ENCODE assay signal across 1 cellular context in genomic region chr2:52456759-52457377, GRCh38.
TF ChIP-seq lines count a peak whose summit lies in the region.

No MANE protein-coding gene starts in this region.

TF ChIP-seq in GM23338, 12 proteins besides CTCF, POLR2A, EP300 and RAD21 (continued from another document):
- TF ChIP-seq ZNF462 (CRISPR knock-in tag; IDR thresholded peaks at IDR 0.05), result no peak
TF ChIP-seq in GM23338: peak in this region for 0.
